8 cellular contexts compared by ENCODE assay signal in the genomic region with DNA sequence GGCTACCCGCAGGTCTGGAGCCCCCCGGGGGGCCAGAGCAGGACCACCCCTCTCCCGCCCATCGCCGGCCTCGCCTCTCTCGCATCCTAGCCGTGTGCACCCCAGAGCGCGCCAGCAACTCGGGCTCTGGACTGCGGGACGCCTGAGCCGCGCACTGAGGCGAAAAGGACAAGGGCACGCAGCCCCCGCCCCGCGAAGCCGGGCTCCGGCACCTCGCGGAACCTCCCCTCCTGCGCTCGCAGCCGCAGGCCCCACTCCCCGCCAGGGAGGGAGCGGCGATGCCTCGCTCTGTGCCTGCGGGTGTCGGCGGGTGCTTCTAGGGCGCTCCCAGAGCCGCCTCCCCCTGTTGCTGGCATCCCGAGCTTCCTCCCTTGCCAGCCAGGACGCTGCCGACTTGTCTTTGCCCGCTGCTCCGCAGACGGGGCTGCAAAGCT. TPM values are rescaled to one million over a fixed set of nuclear protein-coding genes. Genes with fewer than 3 reads are reported as not detected.
DNase-seq lines count a peak whose midpoint lies in the region; ATAC-seq and TF ChIP-seq lines count a peak whose summit lies in the region.

A gene (plus strand): TSS at position 104 of the 434 bp plus-strand sequence. CDS start 907 bp downstream, outside the sequence.

- H3K27ac ChIP-seq in caudate nucleus (ENCODE audit: low read depth, low read length), result peak within 1 kb of the TSS; percentile 93
- H3K27ac ChIP-seq in liver (ENCODE audit: low read depth in 1 of 2, low read length in 2 of 2), result peak within 1 kb of the TSS; percentile 38 to 45
- H3K27ac ChIP-seq in suprapubic skin, result peak within 1 kb of the TSS; percentile 96

- H3K36me3 ChIP-seq in BE2C, result no peaks in the 10 kb centered on the region
- no peaks in the 10 kb centered on the region for H3K36me3 ChIP-seq in liver (ENCODE audit: control insufficient read depth in 4 of 4, insufficient read depth in 3 of 4, low read depth in 1 of 4, low read length in 3 of 4)
- no peaks in the 10 kb centered on the region for H3K36me3 ChIP-seq in suprapubic skin

- TF ChIP-seq CTCF in BE2C (IDR thresholded peaks at IDR 0.05; ENCODE audit: low read depth, low read length), result no peak
- TF ChIP-seq CTCF in liver (IDR thresholded peaks at IDR 0.05; ENCODE audit: low read depth, low read length, missing input control), result no peak
- TF ChIP-seq CTCF in suprapubic skin (IDR thresholded peaks at IDR 0.05), result no peak

- DNase-seq in BE2C (no peak), NCI-H774 (lab: John Stamatoyannopoulos, UW) (peak; percentile 44), caudate nucleus (lab: John Stamatoyannopoulos, UW) (peak in 39 of 61 donors; percentile 55 to 96 (median 83)), suprapubic skin (ENCODE audit: low spot score in 2 of 2) (peak; percentile 71 to 81), kidney glomerular epithelial cell (lab: John Stamatoyannopoulos, UW) (no peak)

- no peak for TF ChIP-seq POLR2A in suprapubic skin (IDR thresholded peaks at IDR 0.05)

- peak; percentile 30 for ATAC-seq in GM18511 (IDR thresholded peaks at IDR 0.05; ENCODE audit: unreplicated experiment)
- ATAC-seq in HG02884 (IDR thresholded peaks at IDR 0.05; ENCODE audit: unreplicated experiment), result peak; percentile 20

- WGBS in liver, result 2% methylated on average over 42 of the region's 42 CpGs
- no CpG with 5 or more reads among the region's 42 CpGs for WGBS in suprapubic skin

- H3K9ac ChIP-seq in liver (ENCODE audit: low read depth in 1 of 2, low read length in 2 of 2), result peak within 1 kb of the TSS in 1 of 2 donors; percentile 37

- H3K4me1 ChIP-seq in BE2C, result no peaks in the 10 kb centered on the region
- H3K4me1 ChIP-seq in liver (ENCODE audit: control insufficient read depth in 4 of 4, insufficient read depth in 4 of 4, low read length in 3 of 4), result peaks cover 14 to 27% (median 21%) of the 10 kb centered on the region in 4 donors
- peaks cover 9% of the 10 kb centered on the region for H3K4me1 ChIP-seq in suprapubic skin

- H3K9me3 ChIP-seq in BE2C, result no peaks in the 10 kb centered on the region
- no peaks in the 10 kb centered on the region for H3K9me3 ChIP-seq in liver (ENCODE audit: control insufficient read depth in 4 of 4, low read length in 3 of 4)
- no peaks in the 10 kb centered on the region for H3K9me3 ChIP-seq in suprapubic skin

- TF ChIP-seq RAD21 in liver (IDR thresholded peaks at IDR 0.05), result no peak

- H3K4me3 ChIP-seq in BE2C (ENCODE audit: low read depth, low read length) (peak within 1 kb of the TSS; percentile 90), liver (ENCODE audit: low read depth in 1 of 3, low read length in 3 of 3) (peak within 1 kb of the TSS; percentile 51 to 70 (median 64)), suprapubic skin (peak within 1 kb of the TSS; percentile 77)

- TF ChIP-seq EP300 in suprapubic skin (IDR thresholded peaks at IDR 0.05), result no peak

- 0 out of 2 replicates have a peak, but pooled peaks cover 2% of the 10 kb centered on the region for H3K27me3 ChIP-seq in BE2C
- H3K27me3 ChIP-seq in liver (ENCODE audit: control insufficient read depth in 4 of 4, insufficient read depth in 4 of 4, low read length in 3 of 4), result peaks cover 0 to 9% (median 3%) of the 10 kb centered on the region in 4 donors
- no peaks in the 10 kb centered on the region for H3K27me3 ChIP-seq in suprapubic skin

TF ChIP-seq in liver, 16 proteins besides CTCF, POLR2A, EP300 and RAD21:
- TF ChIP-seq, protein P1, sequence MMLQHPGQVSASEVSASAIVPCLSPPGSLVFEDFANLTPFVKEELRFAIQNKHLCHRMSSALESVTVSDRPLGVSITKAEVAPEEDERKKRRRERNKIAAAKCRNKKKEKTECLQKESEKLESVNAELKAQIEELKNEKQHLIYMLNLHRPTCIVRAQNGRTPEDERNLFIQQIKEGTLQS (IDR thresholded peaks at IDR 0.05), result no peak
- TF ChIP-seq SP1 (IDR thresholded peaks at IDR 0.05) (no peak), YY1 (IDR thresholded peaks at IDR 0.05) (no peak), FOXA1 (IDR thresholded peaks at IDR 0.05) (no peak), JUND (IDR thresholded peaks at IDR 0.05) (no peak), HNF4G (IDR thresholded peaks at IDR 0.05) (no peak), EGR1 (IDR thresholded peaks at IDR 0.05; ENCODE audit: low read depth in 2 of 2) (no peak), TAF1 (conservative IDR thresholded peaks at IDR 0.05) (no peak), FOXA2 (IDR thresholded peaks at IDR 0.05) (no peak), NR2F2 (IDR thresholded peaks at IDR 0.05) (no peak), HNF4A (conservative IDR thresholded peaks at IDR 0.05) (no peak), RXRA (IDR thresholded peaks at IDR 0.05) (no peak), GABPA (IDR thresholded peaks at IDR 0.05 in 1 of 2, conservative IDR thresholded peaks at IDR 0.05 in 1 of 2) (no peak)
- TF ChIP-seq, protein P2, sequence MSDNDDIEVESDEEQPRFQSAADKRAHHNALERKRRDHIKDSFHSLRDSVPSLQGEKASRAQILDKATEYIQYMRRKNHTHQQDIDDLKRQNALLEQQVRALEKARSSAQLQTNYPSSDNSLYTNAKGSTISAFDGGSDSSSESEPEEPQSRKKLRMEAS (IDR thresholded peaks at IDR 0.05), result no peak
- TF ChIP-seq, protein P3, sequence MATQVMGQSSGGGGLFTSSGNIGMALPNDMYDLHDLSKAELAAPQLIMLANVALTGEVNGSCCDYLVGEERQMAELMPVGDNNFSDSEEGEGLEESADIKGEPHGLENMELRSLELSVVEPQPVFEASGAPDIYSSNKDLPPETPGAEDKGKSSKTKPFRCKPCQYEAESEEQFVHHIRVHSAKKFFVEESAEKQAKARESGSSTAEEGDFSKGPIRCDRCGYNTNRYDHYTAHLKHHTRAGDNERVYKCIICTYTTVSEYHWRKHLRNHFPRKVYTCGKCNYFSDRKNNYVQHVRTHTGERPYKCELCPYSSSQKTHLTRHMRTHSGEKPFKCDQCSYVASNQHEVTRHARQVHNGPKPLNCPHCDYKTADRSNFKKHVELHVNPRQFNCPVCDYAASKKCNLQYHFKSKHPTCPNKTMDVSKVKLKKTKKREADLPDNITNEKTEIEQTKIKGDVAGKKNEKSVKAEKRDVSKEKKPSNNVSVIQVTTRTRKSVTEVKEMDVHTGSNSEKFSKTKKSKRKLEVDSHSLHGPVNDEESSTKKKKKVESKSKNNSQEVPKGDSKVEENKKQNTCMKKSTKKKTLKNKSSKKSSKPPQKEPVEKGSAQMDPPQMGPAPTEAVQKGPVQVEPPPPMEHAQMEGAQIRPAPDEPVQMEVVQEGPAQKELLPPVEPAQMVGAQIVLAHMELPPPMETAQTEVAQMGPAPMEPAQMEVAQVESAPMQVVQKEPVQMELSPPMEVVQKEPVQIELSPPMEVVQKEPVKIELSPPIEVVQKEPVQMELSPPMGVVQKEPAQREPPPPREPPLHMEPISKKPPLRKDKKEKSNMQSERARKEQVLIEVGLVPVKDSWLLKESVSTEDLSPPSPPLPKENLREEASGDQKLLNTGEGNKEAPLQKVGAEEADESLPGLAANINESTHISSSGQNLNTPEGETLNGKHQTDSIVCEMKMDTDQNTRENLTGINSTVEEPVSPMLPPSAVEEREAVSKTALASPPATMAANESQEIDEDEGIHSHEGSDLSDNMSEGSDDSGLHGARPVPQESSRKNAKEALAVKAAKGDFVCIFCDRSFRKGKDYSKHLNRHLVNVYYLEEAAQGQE (IDR thresholded peaks at IDR 0.05), result no peak
- TF ChIP-seq, protein P4, sequence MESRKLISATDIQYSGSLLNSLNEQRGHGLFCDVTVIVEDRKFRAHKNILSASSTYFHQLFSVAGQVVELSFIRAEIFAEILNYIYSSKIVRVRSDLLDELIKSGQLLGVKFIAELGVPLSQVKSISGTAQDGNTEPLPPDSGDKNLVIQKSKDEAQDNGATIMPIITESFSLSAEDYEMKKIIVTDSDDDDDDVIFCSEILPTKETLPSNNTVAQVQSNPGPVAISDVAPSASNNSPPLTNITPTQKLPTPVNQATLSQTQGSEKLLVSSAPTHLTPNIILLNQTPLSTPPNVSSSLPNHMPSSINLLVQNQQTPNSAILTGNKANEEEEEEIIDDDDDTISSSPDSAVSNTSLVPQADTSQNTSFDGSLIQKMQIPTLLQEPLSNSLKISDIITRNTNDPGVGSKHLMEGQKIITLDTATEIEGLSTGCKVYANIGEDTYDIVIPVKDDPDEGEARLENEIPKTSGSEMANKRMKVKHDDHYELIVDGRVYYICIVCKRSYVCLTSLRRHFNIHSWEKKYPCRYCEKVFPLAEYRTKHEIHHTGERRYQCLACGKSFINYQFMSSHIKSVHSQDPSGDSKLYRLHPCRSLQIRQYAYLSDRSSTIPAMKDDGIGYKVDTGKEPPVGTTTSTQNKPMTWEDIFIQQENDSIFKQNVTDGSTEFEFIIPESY (IDR thresholded peaks at IDR 0.05), result no peak

RNA-seq across cellular contexts. Expression of the gene that starts here (rescaled TPM):
- polyA plus RNA-seq in BE2C (2012; ENCODE audit: insufficient read depth, insufficient read length, low read depth), result 0.45 TPM
- 1 to 10 TPM in 1 of 2 donors, under 1 TPM in 1; 0.51 to 2.8 TPM for total RNA-seq in liver
- under 1 TPM; 0.16 to 0.51 TPM for polyA plus RNA-seq in liver
- 10 to 100 TPM; 30.7 to 65.5 (median 57.5) TPM for total RNA-seq in suprapubic skin

Comparison
In these comparisons a context has a peak if more than half of its experiments do, and no peak if none do; other contexts are left out.
1. RNA of the gene that starts here (total RNA-seq): 30.7 to 65.5 TPM in suprapubic skin; 0.51 to 2.8 TPM in liver; every median in the first group is over 4 times any median in the second.
2. DNase-seq: peak in NCI-H774 (single experiment), caudate nucleus (39 of 61) and suprapubic skin (2 of 2); none in BE2C (single experiment) and kidney glomerular epithelial cell (single experiment).
3. H3K27ac ChIP-seq: peak in every context shown above with its lines; median percentile 96 in suprapubic skin; 93 in caudate nucleus; 42 in liver.
4. Peak in every context shown above with its lines, with median percentiles within 50 percentile points of each other: H3K4me3 ChIP-seq.